ENCODE assay signal across 12 cellular contexts in genomic region chr3:126530171-126531050, GRCh38. TPM values are rescaled to one million over a fixed set of nuclear protein-coding genes. Genes with fewer than 3 reads are reported as not detected.
DNase-seq lines count a peak whose midpoint lies in the region; ATAC-seq, FAIRE-seq and TF ChIP-seq lines count a peak whose summit lies in the region.
"Had no signal": no experiment of that assay in that cellular context is flagged by ENCODE, and none has a peak within 500 bp of the region (broad histone marks: within the 10 kb centered on the region; RNA-seq: fewer than 3 reads in every experiment).

No MANE protein-coding gene starts in this region.

- no peaks in the 10 kb centered on the region for H3K9me3 ChIP-seq in pancreas
- H3K9me3 ChIP-seq: Caco-2, SJSA1 had no signal

- H3K27me3 ChIP-seq in pancreas: no peaks in the 10 kb centered on the region

- ATAC-seq in GM18907 (IDR thresholded peaks at IDR 0.05; ENCODE audit: unreplicated experiment) (peak; percentile 65), pancreas (peak in 2 of 4 donors; percentile 36 to 42), HG03159 (IDR thresholded peaks at IDR 0.05; ENCODE audit: unreplicated experiment) (no peak), GM18520 (IDR thresholded peaks at IDR 0.05; ENCODE audit: unreplicated experiment) (no peak)

- FAIRE-seq in pancreas (lab: Jason Lieb, UNC): no peak

- H3K27ac ChIP-seq in pancreas: peak overlapping the region in 1 of 4 donors; percentile 23
- H3K27ac ChIP-seq: SJSA1 had no signal

- H3K4me1 Mint-ChIP-seq in glutamatergic neuron (ENCODE audit: low read depth, unreplicated experiment): peaks cover 5% of the 10 kb centered on the region

- intact Hi-C loops in pancreas (cut with DNase I): no loop called here

- H3K27me3 Mint-ChIP-seq in glutamatergic neuron (ENCODE audit: unreplicated experiment): peaks cover 7% of the 10 kb centered on the region

- H3K4me3 Mint-ChIP-seq in glutamatergic neuron (ENCODE audit: unreplicated experiment): no peak overlapping the region

- no peaks in the 10 kb centered on the region for H3K36me3 Mint-ChIP-seq in glutamatergic neuron (ENCODE audit: unreplicated experiment)

- H3K4me1 ChIP-seq in pancreas: peaks cover 0 to 11% (median 0%) of the 10 kb centered on the region in 3 donors
- H3K4me1 ChIP-seq: SJSA1 had no signal

- H3K9me3 Mint-ChIP-seq in glutamatergic neuron (ENCODE audit: unreplicated experiment): peaks cover 2% of the 10 kb centered on the region

- TF ChIP-seq CTCF in NB4 (IDR thresholded peaks at IDR 0.05; ENCODE audit: low read depth, low read length) (no peak), glutamatergic neuron (IDR thresholded peaks at IDR 0.05; ENCODE audit: partially characterized antibody, unreplicated experiment) (no peak), pancreas (IDR thresholded peaks at IDR 0.05) (no peak), foreskin fibroblast (IDR thresholded peaks at IDR 0.05; ENCODE audit: low read depth, low read length) (no peak)

- DNase-seq in NB4 (ENCODE audit: low read depth) (peak; percentile 99), glutamatergic neuron (peak; percentile 13), pancreas (peak in 4 of 6 donors; percentile 10 to 66 (median 46)), mesenteric fat pad (ENCODE audit: low spot score) (no peak), foreskin fibroblast (no peak)
- DNase-seq: Caco-2, mammary epithelial cell, NCI-H1436 had no signal

- 89 to 92% methylated on average over 17 to 18 of the region's 18 CpGs for WGBS in pancreas, 2 donors

- H3K4me3 ChIP-seq in NB4 (ENCODE audit: low read depth, low read length) (peak overlapping the region; percentile 21), pancreas (no peak overlapping the region), foreskin fibroblast (ENCODE audit: low read depth in 1 of 2, low read length in 2 of 2) (no peak overlapping the region)
- H3K4me3 ChIP-seq: SJSA1 had no signal

- H3K27ac Mint-ChIP-seq in glutamatergic neuron (ENCODE audit: unreplicated experiment): no peak overlapping the region

- peak; percentile 60 for TF ChIP-seq POLR2A in NB4 (IDR thresholded peaks at IDR 0.05; ENCODE audit: extremely low read depth, insufficient read length)

- no peaks in the 10 kb centered on the region for H3K36me3 ChIP-seq in pancreas
- H3K36me3 ChIP-seq: SJSA1 had no signal

RNA-seq across cellular contexts. Expression of gene CHST13, which starts 6.5 kb away (rescaled TPM):
- not detected for total RNA-seq in glutamatergic neuron (ENCODE audit: unreplicated experiment)
- total RNA-seq in pancreas: under 1 TPM in 4 of 6 donors, not detected in 2; 0.08 to 0.28 (median 0.20) TPM
- under 1 TPM; 0.08 to 0.19 TPM for polyA plus RNA-seq in pancreas
- 2.3 TPM for total RNA-seq in mesenteric fat pad
- total RNA-seq: mammary epithelial cell, SJSA1 had no signal
- polyA plus RNA-seq: mammary epithelial cell had no signal

RNA-seq across cellular contexts. Expression of gene UROC1, which starts 12.8 kb away (rescaled TPM):
- not detected for total RNA-seq in glutamatergic neuron (ENCODE audit: unreplicated experiment)
- not detected for total RNA-seq in pancreas
- polyA plus RNA-seq in pancreas: under 1 TPM in 1 of 2 donors, not detected in 1; 0.09 TPM
- total RNA-seq in mesenteric fat pad: not detected
- total RNA-seq: Caco-2, mammary epithelial cell, SJSA1 had no signal
- polyA plus RNA-seq: mammary epithelial cell had no signal

RNA-seq across cellular contexts. Expression of gene C3orf22, which starts 28.3 kb away (rescaled TPM):
- total RNA-seq in glutamatergic neuron (ENCODE audit: unreplicated experiment): not detected
- total RNA-seq in pancreas: not detected
- under 1 TPM in 1 of 2 donors, not detected in 1; 0.09 TPM for polyA plus RNA-seq in pancreas
- not detected for total RNA-seq in mesenteric fat pad
- total RNA-seq: Caco-2, mammary epithelial cell, SJSA1 had no signal
- polyA plus RNA-seq: mammary epithelial cell had no signal

RNA-seq across cellular contexts. Expression of gene ZXDC, which starts 54.7 kb away (rescaled TPM):
- total RNA-seq in glutamatergic neuron (ENCODE audit: unreplicated experiment): 39.5 TPM
- total RNA-seq in pancreas: 10 to 100 TPM; 19.4 to 26.1 (median 21.3) TPM
- 10 to 100 TPM; 19.9 to 21.7 TPM for polyA plus RNA-seq in pancreas
- total RNA-seq in mesenteric fat pad: 29.4 TPM

Comparison
In these comparisons a context has a peak if more than half of its experiments do, and no peak if none do; other contexts are left out.
1. DNase-seq: peak in NB4 (single experiment), glutamatergic neuron (single experiment) and pancreas (4 of 6); none in mesenteric fat pad (single experiment) and foreskin fibroblast (0 of 2).